ENCODE assay signal across 1 cellular context in genomic region chr20:50671626-50672025, GRCh38.
TF ChIP-seq lines count a peak whose summit lies in the region.

No MANE protein-coding gene starts in this region.

TF ChIP-seq in K562, 482 proteins besides CTCF, POLR2A, EP300 and RAD21 (continued from another document):
- TF ChIP-seq, protein P1, sequence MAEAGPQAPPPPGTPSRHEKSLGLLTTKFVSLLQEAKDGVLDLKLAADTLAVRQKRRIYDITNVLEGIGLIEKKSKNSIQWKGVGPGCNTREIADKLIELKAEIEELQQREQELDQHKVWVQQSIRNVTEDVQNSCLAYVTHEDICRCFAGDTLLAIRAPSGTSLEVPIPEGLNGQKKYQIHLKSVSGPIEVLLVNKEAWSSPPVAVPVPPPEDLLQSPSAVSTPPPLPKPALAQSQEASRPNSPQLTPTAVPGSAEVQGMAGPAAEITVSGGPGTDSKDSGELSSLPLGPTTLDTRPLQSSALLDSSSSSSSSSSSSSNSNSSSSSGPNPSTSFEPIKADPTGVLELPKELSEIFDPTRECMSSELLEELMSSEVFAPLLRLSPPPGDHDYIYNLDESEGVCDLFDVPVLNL (CRISPR knock-in tag; IDR thresholded peaks at IDR 0.05; ENCODE audit: low read depth): no peak
- no peak for TF ChIP-seq SFPQ (IDR thresholded peaks at IDR 0.05; ENCODE audit: low read depth, low read length)
- no peak for TF ChIP-seq GABPB2 (CRISPR knock-in tag; conservative IDR thresholded peaks at IDR 0.05)
- TF ChIP-seq SMARCB1 (IDR thresholded peaks at IDR 0.05; ENCODE audit: insufficient read length, low read depth): no peak
- no peak for TF ChIP-seq MAX (CRISPR knock-in tag; IDR thresholded peaks at IDR 0.05)
- no peak for TF ChIP-seq ID3 (CRISPR knock-in tag; IDR thresholded peaks at IDR 0.05)
- no peak for TF ChIP-seq ID3 (tag; IDR thresholded peaks at IDR 0.05)
- no peak for TF ChIP-seq FUS (optimal IDR thresholded peaks at IDR 0.05; ENCODE audit: low read depth, low read length)
- TF ChIP-seq CBX1 (IDR thresholded peaks at IDR 0.05; ENCODE audit: low read depth): no peak
- no peak for TF ChIP-seq ZNF12 (CRISPR knock-in tag; IDR thresholded peaks at IDR 0.05)
- no peak for TF ChIP-seq CREB5 (CRISPR knock-in tag; IDR thresholded peaks at IDR 0.05)
- no peak for TF ChIP-seq ZNF668 (CRISPR knock-in tag; IDR thresholded peaks at IDR 0.05)
- TF ChIP-seq EGR1 (conservative IDR thresholded peaks at IDR 0.05): 0 out of 2 replicates have a peak, but pooled peaks have one; percentile 8
- no peak for TF ChIP-seq HDAC1 (IDR thresholded peaks at IDR 0.05)
- TF ChIP-seq, protein P2, sequence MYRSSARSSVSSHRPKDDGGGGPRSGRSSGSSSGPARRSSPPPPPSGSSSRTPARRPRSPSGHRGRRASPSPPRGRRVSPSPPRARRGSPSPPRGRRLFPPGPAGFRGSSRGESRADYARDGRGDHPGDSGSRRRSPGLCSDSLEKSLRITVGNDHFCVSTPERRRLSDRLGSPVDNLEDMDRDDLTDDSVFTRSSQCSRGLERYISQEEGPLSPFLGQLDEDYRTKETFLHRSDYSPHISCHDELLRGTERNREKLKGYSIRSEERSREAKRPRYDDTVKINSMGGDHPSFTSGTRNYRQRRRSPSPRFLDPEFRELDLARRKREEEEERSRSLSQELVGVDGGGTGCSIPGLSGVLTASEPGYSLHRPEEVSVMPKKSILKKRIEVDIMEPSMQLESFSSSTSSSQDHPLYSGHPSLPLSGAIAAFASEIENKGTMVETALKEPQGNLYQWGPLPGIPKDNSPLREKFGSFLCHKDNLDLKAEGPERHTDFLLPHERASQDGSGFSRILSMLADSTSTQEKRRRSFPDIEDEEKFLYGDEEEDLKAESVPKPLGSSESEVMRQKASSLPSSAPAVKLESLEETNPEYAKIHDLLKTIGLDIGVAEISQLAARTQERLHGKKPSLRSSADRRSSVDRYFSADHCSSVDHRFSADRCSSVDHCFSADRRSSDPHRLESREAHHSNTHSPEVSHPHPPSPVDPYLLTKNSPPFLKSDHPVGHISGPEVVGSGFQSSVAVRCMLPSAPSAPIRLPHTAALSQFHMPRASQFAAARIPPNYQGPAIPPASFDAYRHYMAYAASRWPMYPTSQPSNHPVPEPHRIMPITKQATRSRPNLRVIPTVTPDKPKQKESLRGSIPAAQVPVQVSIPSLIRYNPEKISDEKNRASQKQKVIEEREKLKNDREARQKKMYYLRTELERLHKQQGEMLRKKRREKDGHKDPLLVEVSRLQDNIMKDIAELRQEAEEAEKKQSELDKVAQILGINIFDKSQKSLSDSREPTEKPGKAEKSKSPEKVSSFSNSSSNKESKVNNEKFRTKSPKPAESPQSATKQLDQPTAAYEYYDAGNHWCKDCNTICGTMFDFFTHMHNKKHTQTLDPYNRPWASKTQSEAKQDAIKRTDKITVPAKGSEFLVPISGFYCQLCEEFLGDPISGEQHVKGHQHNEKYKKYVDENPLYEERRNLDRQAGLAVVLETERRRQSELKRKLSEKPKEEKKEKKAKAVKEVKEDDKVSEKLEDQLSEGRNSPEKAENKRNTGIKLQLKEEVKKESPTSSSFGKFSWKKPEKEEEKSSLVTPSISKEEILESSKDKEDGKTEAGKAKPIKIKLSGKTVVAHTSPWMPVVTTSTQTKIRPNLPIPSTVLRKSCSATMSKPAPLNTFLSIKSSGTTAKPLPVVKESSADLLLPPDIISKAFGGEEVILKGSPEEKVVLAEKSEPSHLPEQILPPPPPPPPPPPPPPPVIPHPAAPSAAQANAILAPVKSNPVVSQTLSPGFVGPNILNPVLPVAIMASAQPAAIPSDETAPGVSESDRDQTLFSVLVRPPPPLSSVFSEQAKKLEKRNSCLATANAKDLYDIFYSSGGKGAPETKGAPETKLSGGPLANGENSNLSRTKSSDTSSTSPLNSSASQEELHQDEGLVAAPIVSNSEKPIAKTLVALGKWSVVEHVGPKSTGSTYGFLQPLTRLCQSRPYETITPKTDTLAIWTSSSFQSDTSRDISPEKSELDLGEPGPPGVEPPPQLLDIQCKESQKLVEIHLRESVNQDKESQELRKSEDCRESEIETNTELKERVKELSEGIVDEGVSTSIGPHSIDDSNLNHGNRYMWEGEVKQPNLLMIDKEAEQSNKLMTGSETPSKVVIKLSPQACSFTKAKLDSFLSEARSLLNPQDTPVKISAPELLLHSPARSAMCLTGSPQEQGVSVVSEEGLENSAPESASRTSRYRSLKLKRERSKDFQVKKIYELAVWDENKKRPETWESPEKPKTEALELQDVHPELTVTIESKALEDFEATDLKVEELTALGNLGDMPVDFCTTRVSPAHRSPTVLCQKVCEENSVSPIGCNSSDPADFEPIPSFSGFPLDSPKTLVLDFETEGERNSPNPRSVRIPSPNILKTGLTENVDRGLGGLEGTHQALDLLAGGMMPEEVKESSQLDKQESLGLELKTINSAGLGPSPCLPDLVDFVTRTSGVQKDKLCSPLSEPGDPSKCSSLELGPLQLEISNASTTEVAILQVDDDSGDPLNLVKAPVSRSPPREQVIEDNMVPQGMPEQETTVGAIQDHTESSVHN (IDR thresholded peaks at IDR 0.05; ENCODE audit: borderline replicate concordance in 1 of 2, low read depth in 1 of 2): no peak
- no peak for TF ChIP-seq IRF9 (tag; IDR thresholded peaks at IDR 0.05)
- TF ChIP-seq HNRNPK (IDR thresholded peaks at IDR 0.05; ENCODE audit: low read depth, low read length, poor library complexity, severe bottlenecking): no peak
- TF ChIP-seq TSHZ1 (CRISPR knock-in tag; IDR thresholded peaks at IDR 0.05): no peak
- 0 out of 2 replicates have a peak, but pooled peaks have one; percentile 50 for TF ChIP-seq YBX1 (IDR thresholded peaks at IDR 0.05)
- no peak for TF ChIP-seq NR3C1 (CRISPR knock-in tag; IDR thresholded peaks at IDR 0.05)
- no peak for TF ChIP-seq HNRNPLL (IDR thresholded peaks at IDR 0.05; ENCODE audit: low read depth, low read length, poor library complexity, severe bottlenecking)
- TF ChIP-seq ZNF24 (IDR thresholded peaks at IDR 0.05): no peak
- no peak for TF ChIP-seq KHSRP (IDR thresholded peaks at IDR 0.05)
- TF ChIP-seq EWSR1 (IDR thresholded peaks at IDR 0.05; ENCODE audit: borderline replicate concordance, low read depth, partially characterized antibody): peak; percentile 93
- TF ChIP-seq ZNF121 (CRISPR knock-in tag; conservative IDR thresholded peaks at IDR 0.05): no peak
